21 cellular contexts compared by ENCODE assay signal in genomic region chr11:74473382-74474201, GRCh38. TPM values are rescaled to one million over a fixed set of nuclear protein-coding genes. Genes with fewer than 3 reads are reported as not detected.
DNase-seq lines count a peak whose midpoint lies in the region; ATAC-seq, FAIRE-seq and TF ChIP-seq lines count a peak whose summit lies in the region.
"Had no signal": no experiment of that assay in that cellular context is flagged by ENCODE, and none has a peak within 500 bp of the region (broad histone marks: within the 10 kb centered on the region; RNA-seq: fewer than 3 reads in every experiment).

No MANE protein-coding gene starts in this region.

- ATAC-seq in lower lobe of right lung (peak; percentile 58 to 81), HG03196 (IDR thresholded peaks at IDR 0.05; ENCODE audit: unreplicated experiment) (no peak)
- ATAC-seq: CD8-positive, alpha-beta T cell had no signal

- H3K9ac ChIP-seq in BLaER1 treated with 17β-estradiol and CSF1 and Interleukin-3, amounts not matched to agents 10 nM and 100 nM, result no peak overlapping the region
- no peak overlapping the region for H3K9ac ChIP-seq in colonic mucosa (ENCODE audit: low read depth in 2 of 2, low read length in 2 of 2)
- H3K9ac ChIP-seq: KMS-11 had no signal

- intact Hi-C loops in colonic mucosa (cut with DNase I), result no loop called here
- intact Hi-C loops in lower lobe of right lung (cut with DNase I), result no loop called here

- TF ChIP-seq CTCF in colonic mucosa (IDR thresholded peaks at IDR 0.05) (no peak), lower lobe of right lung (IDR thresholded peaks at IDR 0.05) (no peak)

- WGBS in small intestine, 3 donors, result 70 to 77% (median 76%) methylated on average over 10 of the region's 10 CpGs

- peak overlapping the region in 6 of 11 experiments; percentile 14 to 68 (median 50); a peak in 12 of 22 replicates for H3K4me2 ChIP-seq in BLaER1 treated with 17β-estradiol and CSF1 and Interleukin-3, amounts not matched to agents 10 nM and 100 nM
- H3K4me2 ChIP-seq: KMS-11 had no signal

- peaks cover 4 to 64% (median 22%) of the 10 kb centered on the region in 10 experiments for H3K4me1 ChIP-seq in BLaER1 treated with 17β-estradiol and CSF1 and Interleukin-3, amounts not matched to agents 10 nM and 100 nM
- H3K4me1 ChIP-seq in colonic mucosa (no peaks in the 10 kb centered on the region), lower lobe of right lung (peaks cover 4% of the 10 kb centered on the region), small intestine (ENCODE audit: control insufficient read depth in 2 of 2, insufficient read depth in 1 of 2, low read depth in 1 of 2, low read length in 1 of 2) (no peaks in the 10 kb centered on the region)
- H3K4me1 ChIP-seq: SJSA1 had no signal

- no peak for FAIRE-seq in small intestine (lab: Jason Lieb, UNC)
- FAIRE-seq: H1 had no signal

- DNase-seq in D341Med (ENCODE audit: low spot score) (peak; percentile 3), colonic mucosa (peak; percentile 16), lower lobe of right lung (no peak), RPMI8226 (no peak), small intestine (no peak), cerebellar cortex (ENCODE audit: low spot score) (no peak)
- DNase-seq: ACHN; CD8-positive, alpha-beta T cell; DND-41; GDM1; NCI-H1417; NCI-H2029; NCI-H2171 treated with DMSO at 0.1 percent for 48 hours; NCI-H774 had no signal

- H3K4me3 ChIP-seq in BLaER1 treated with 17β-estradiol and CSF1 and Interleukin-3, amounts not matched to agents 10 nM and 100 nM, result no peak overlapping the region
- H3K4me3 ChIP-seq in colonic mucosa, result no peak overlapping the region
- H3K4me3 ChIP-seq in lower lobe of right lung, result no peak overlapping the region
- no peak overlapping the region for H3K4me3 ChIP-seq in small intestine (ENCODE audit: low read depth in 1 of 2, low read length in 2 of 2)
- H3K4me3 ChIP-seq: SJSA1 had no signal

- H3K9me3 ChIP-seq in BLaER1 treated with 17β-estradiol and CSF1 and Interleukin-3, amounts not matched to agents 10 nM and 100 nM (replicated peaks in 1 of 11), result peaks cover 0 to 5% (median 0%) of the 10 kb centered on the region in 11 experiments; a peak in 2 of 22 replicates
- H3K9me3 ChIP-seq in colonic mucosa, result no peaks in the 10 kb centered on the region
- H3K9me3 ChIP-seq in lower lobe of right lung, result no peaks in the 10 kb centered on the region
- no peaks in the 10 kb centered on the region for H3K9me3 ChIP-seq in small intestine (ENCODE audit: control insufficient read depth, low read depth)
- H3K9me3 ChIP-seq: SJSA1 had no signal

- H3K27ac ChIP-seq in BLaER1 treated with 17β-estradiol and CSF1 and Interleukin-3, amounts not matched to agents 10 nM and 100 nM, result peak overlapping the region in 3 of 11 experiments; percentile 11 to 25 (median 15); a peak in 3 of 22 replicates
- H3K27ac ChIP-seq in colonic mucosa (no peak overlapping the region), lower lobe of right lung (no peak overlapping the region), small intestine (ENCODE audit: low read depth in 1 of 2, low read length in 1 of 2) (no peak overlapping the region)
- H3K27ac ChIP-seq: KMS-11, SJSA1 had no signal

- H4K20me1 ChIP-seq in BLaER1 treated with 17β-estradiol and CSF1 and Interleukin-3, amounts not matched to agents 10 nM and 100 nM, result no peaks in the 10 kb centered on the region

- H3K27me3 ChIP-seq in BLaER1 treated with 17β-estradiol and CSF1 and Interleukin-3, amounts not matched to agents 10 nM and 100 nM, result no peaks in the 10 kb centered on the region
- H3K27me3 ChIP-seq in colonic mucosa, result no peaks in the 10 kb centered on the region
- H3K27me3 ChIP-seq in lower lobe of right lung (ENCODE audit: low read depth), result no peaks in the 10 kb centered on the region
- no peaks in the 10 kb centered on the region for H3K27me3 ChIP-seq in small intestine (ENCODE audit: control insufficient read depth in 2 of 2, insufficient read depth in 2 of 2, low read length in 2 of 2)
- H3K27me3 ChIP-seq: SJSA1 had no signal

- no peaks in the 10 kb centered on the region for H3K36me3 ChIP-seq in BLaER1 treated with 17β-estradiol and CSF1 and Interleukin-3, amounts not matched to agents 10 nM and 100 nM
- H3K36me3 ChIP-seq in colonic mucosa (no peaks in the 10 kb centered on the region), lower lobe of right lung (no peaks in the 10 kb centered on the region), small intestine (ENCODE audit: control insufficient read depth in 2 of 2, insufficient read depth in 2 of 2, low read length in 2 of 2) (no peaks in the 10 kb centered on the region)
- H3K36me3 ChIP-seq: SJSA1 had no signal

RNA-seq across cellular contexts. Expression of gene KCNE3, which starts 6.2 kb away (rescaled TPM):
- total RNA-seq in colonic mucosa, result 10 to 100 TPM; 31.9 to 41.2 TPM
- 34.9 TPM for total RNA-seq in lower lobe of right lung
- 10 to 100 TPM; 17.0 to 88.4 (median 30.0) TPM for polyA plus RNA-seq in small intestine
- total RNA-seq: CD8-positive, alpha-beta T cell; MCF 10A; NCI-H460; SJSA1 had no signal

RNA-seq across cellular contexts. Expression of gene LIPT2, which starts 19.9 kb away (rescaled TPM):
- total RNA-seq in colonic mucosa (1 to 10 TPM; 3.9 to 4.4 TPM), lower lobe of right lung (2.7 TPM)
- 10 to 100 TPM in 1 of 3 donors, 1 to 10 TPM in 2; 4.9 to 11.1 (median 8.8) TPM for polyA plus RNA-seq in small intestine

Comparison
In these comparisons a context has a peak if more than half of its experiments do, and no peak if none do; other contexts are left out.
1. DNase-seq: peak in D341Med (single experiment) and colonic mucosa (single experiment); none in lower lobe of right lung (single experiment), RPMI8226 (single experiment), small intestine (single experiment) and cerebellar cortex (single experiment).